Comparison of ENCODE assay signal across 15 cellular contexts in genomic region chr21:45359451-45360217, GRCh38. TPM values are rescaled to one million over a fixed set of nuclear protein-coding genes. Genes with fewer than 3 reads are reported as not detected.
DNase-seq lines count a peak whose midpoint lies in the region; ATAC-seq and TF ChIP-seq lines count a peak whose summit lies in the region.
"Had no signal": no experiment of that assay in that cellular context is flagged by ENCODE, and none has a peak within 500 bp of the region (broad histone marks: within the 10 kb centered on the region; RNA-seq: fewer than 3 reads in every experiment).

No MANE protein-coding gene starts in this region.

- H2BK12ac ChIP-seq in H9 (ENCODE audit: insufficient read length, low read depth, low read length): no peak overlapping the region

- no peak overlapping the region for H2AK5ac ChIP-seq in H9 (ENCODE audit: insufficient read length, low read length)

- peak overlapping the region; percentile 27; the same call in 1 of the 2 replicates for H3K14ac ChIP-seq in H9 (ENCODE audit: insufficient read depth, low read length)

- WGBS in H9 (ENCODE audit: extremely low coverage, insufficient read length, low lambda C conversion rate): no CpG with 5 or more reads among the region's 26 CpGs

- H3K27me3 Mint-ChIP-seq in H9 (ENCODE audit: low read depth): no peaks in the 10 kb centered on the region; the same call in none of the 2 replicates
- peaks cover 15% of the 10 kb centered on the region for H3K27me3 Mint-ChIP-seq in nephron (ENCODE audit: low read depth)
- H3K27me3 Mint-ChIP-seq in progenitor cell of endocrine pancreas: peaks cover 4% of the 10 kb centered on the region

- H3K9me3 ChIP-seq in BLaER1 (no peaks in the 10 kb centered on the region), H9 (ENCODE audit: control insufficient read depth, low read depth, low read length) (no peaks in the 10 kb centered on the region)
- H3K9me3 ChIP-seq: Peyer's patch had no signal

- no peak overlapping the region for H2BK120ac ChIP-seq in H9 (ENCODE audit: low read depth, low read length, poor library complexity, severe bottlenecking)

- H3K36me3 Mint-ChIP-seq in H9 (ENCODE audit: insufficient read depth in 1 of 3, low read depth in 3 of 3) (no peaks in the 10 kb centered on the region), nephron (ENCODE audit: low read depth) (no peaks in the 10 kb centered on the region), progenitor cell of endocrine pancreas (ENCODE audit: insufficient read depth) (no peaks in the 10 kb centered on the region)
- H3K36me3 Mint-ChIP-seq: CD8-positive, alpha-beta T cell had no signal

- H3K56ac ChIP-seq in H9 (ENCODE audit: insufficient read length, low read depth, low read length): no peak overlapping the region

- peaks cover 80% of the 10 kb centered on the region for H3K4me1 ChIP-seq in BLaER1
- H3K4me1 ChIP-seq in H9 (ENCODE audit: insufficient read depth, low read length): 0 out of 2 replicates have a peak, but pooled peaks cover 2% of the 10 kb centered on the region

- intact Hi-C loops in left cardiac atrium (cut with DNase I): loop anchor here in 1 of 2 donors (5.0 kb wide), 2 partner anchors 42 to 62 kb away; no protein-coding TSS in a partner anchor
- intact Hi-C loops in left colon (cut with DNase I, micrococcal nuclease): no loop called here

- H4K20me1 ChIP-seq in BLaER1 (no peaks in the 10 kb centered on the region), H9 (ENCODE audit: control insufficient read depth, insufficient read depth, insufficient read length) (no peaks in the 10 kb centered on the region)

- H3T11ph ChIP-seq in H9 (ENCODE audit: low read length): no peak overlapping the region

- peaks cover 65 to 73% of the 10 kb centered on the region in 2 experiments for H3K4me1 Mint-ChIP-seq in H9
- H3K4me1 Mint-ChIP-seq in nephron: peaks cover 49% of the 10 kb centered on the region
- H3K4me1 Mint-ChIP-seq in progenitor cell of endocrine pancreas (ENCODE audit: low read depth): peaks cover 52% of the 10 kb centered on the region

- DNase-seq in H9 (no peak), left cardiac atrium (peak; percentile 20), activated gamma-delta T cell treated with Interleukin-2 at 50 U/mL for 16 hours (no peak), NCI-H2029 (lab: John Stamatoyannopoulos, UW) (no peak), progenitor cell of endocrine pancreas (ENCODE audit: low spot score, unreplicated experiment) (no peak), left colon (no peak)
- DNase-seq: CD8-positive, alpha-beta T cell; NCI-H1048; NCI-H146; NCI-H345; Peyer's patch; SHP77 treated with DMSO at 0.1 percent for 48 hours had no signal

- no peak overlapping the region for H3K18ac ChIP-seq in H9 (ENCODE audit: insufficient read length, low read depth, low read length)

- H3K27ac Mint-ChIP-seq in H9 (0 out of 7 replicates have a peak overlapping the region, but pooled peaks of 1 of the 3 experiments have one; percentile 28), nephron (peak overlapping the region in 2 of 3 experiments; percentile 18 to 23), progenitor cell of endocrine pancreas (no peak overlapping the region)
- H3K27ac Mint-ChIP-seq: B cell; CD8-positive, alpha-beta T cell had no signal

- H2BK20ac ChIP-seq in H9 (ENCODE audit: low read depth, low read length, poor library complexity, severe bottlenecking): no peak overlapping the region

- H3K4me3 Mint-ChIP-seq in H9 (no peak overlapping the region), nephron (no peak overlapping the region), progenitor cell of endocrine pancreas (ENCODE audit: low read depth) (no peak overlapping the region)
- H3K4me3 Mint-ChIP-seq: B cell; CD8-positive, alpha-beta T cell had no signal

- no peaks in the 10 kb centered on the region for H3K9me3 Mint-ChIP-seq in H9
- no peaks in the 10 kb centered on the region for H3K9me3 Mint-ChIP-seq in nephron
- no peaks in the 10 kb centered on the region for H3K9me3 Mint-ChIP-seq in progenitor cell of endocrine pancreas (ENCODE audit: low read depth)
- H3K9me3 Mint-ChIP-seq: CD8-positive, alpha-beta T cell had no signal

- H3K27me3 ChIP-seq in BLaER1 (peaks cover 16% of the 10 kb centered on the region), H9 (ENCODE audit: insufficient read depth, low read length) (no peaks in the 10 kb centered on the region)
- H3K27me3 ChIP-seq: Peyer's patch had no signal

- no peak overlapping the region for H3K9ac ChIP-seq in BLaER1
- no peak overlapping the region for H3K9ac ChIP-seq in H9 (ENCODE audit: extremely low read depth, insufficient read length, low read length)

- H2BK5ac ChIP-seq in H9 (ENCODE audit: insufficient read length, low read length): no peak overlapping the region

- no peaks in the 10 kb centered on the region for H3K79me2 ChIP-seq in H9 (ENCODE audit: insufficient read depth, low read length)

- TF ChIP-seq CTCF in H9 (conservative IDR thresholded peaks at IDR 0.05) (no peak), nephron (IDR thresholded peaks at IDR 0.05; ENCODE audit: unreplicated experiment in 3 of 3) (no peak), progenitor cell of endocrine pancreas (IDR thresholded peaks at IDR 0.05; ENCODE audit: unreplicated experiment) (no peak)

- no peak overlapping the region for H4K91ac ChIP-seq in H9 (ENCODE audit: insufficient read length, low read depth, low read length)

- H3K79me1 ChIP-seq in H9 (ENCODE audit: insufficient read depth, low read depth, low read length, poor library complexity, severe bottlenecking): no peaks in the 10 kb centered on the region

- H3K23me2 ChIP-seq in H9 (ENCODE audit: insufficient read length, low read depth, low read length, poor library complexity, severe bottlenecking): no peaks in the 10 kb centered on the region

- ATAC-seq in left cardiac atrium (no peak), left colon (no peak)
- ATAC-seq: CD8-positive, alpha-beta T cell had no signal

- H3K36me3 ChIP-seq in BLaER1: no peaks in the 10 kb centered on the region
- H3K36me3 ChIP-seq: Peyer's patch had no signal

- H3K4me3 ChIP-seq in BLaER1: no peak overlapping the region
- H3K4me3 ChIP-seq: Peyer's patch had no signal

- H2BK15ac ChIP-seq in H9 (ENCODE audit: low read depth, low read length): no peak overlapping the region

- H3K4ac ChIP-seq in H9 (ENCODE audit: low read depth, low read length): no peak overlapping the region

- no peak overlapping the region for H4K8ac ChIP-seq in H9 (replicated peaks; ENCODE audit: insufficient read length, low read depth, low read length)

- H4K5ac ChIP-seq in H9 (ENCODE audit: insufficient read length, low read depth, low read length): no peak overlapping the region

- H3K4me2 ChIP-seq in BLaER1 (peak overlapping the region; percentile 83), H9 (ENCODE audit: insufficient read depth, insufficient read length, low read length) (no peak overlapping the region)

- no peak overlapping the region for H3K23ac ChIP-seq in H9 (ENCODE audit: insufficient read length, low read depth, low read length)

- no peak overlapping the region for H2AFZ ChIP-seq in H9 (ENCODE audit: low read length)

- H3K27ac ChIP-seq in BLaER1: no peak overlapping the region
- no peak overlapping the region for H3K27ac ChIP-seq in H9 (ENCODE audit: insufficient read length, low read depth, low read length)
- H3K27ac ChIP-seq: Peyer's patch had no signal

RNA-seq across cellular contexts. Expression of gene COL18A1, which starts 45.3 kb away (rescaled TPM):
- total RNA-seq in H9 (2021): 232 and 234 TPM in 2 replicates
- 100 to 1,000 TPM in 1 of 2 donors, 10 to 100 TPM in 1; 53.4 to 104 TPM for total RNA-seq in left cardiac atrium
- total RNA-seq in progenitor cell of endocrine pancreas: 271 TPM in 2 replicates
- 10 to 100 TPM; 10.6 to 17.0 TPM for total RNA-seq in left colon
